ENCODE assay signal across 28 cellular contexts in the genomic region with DNA sequence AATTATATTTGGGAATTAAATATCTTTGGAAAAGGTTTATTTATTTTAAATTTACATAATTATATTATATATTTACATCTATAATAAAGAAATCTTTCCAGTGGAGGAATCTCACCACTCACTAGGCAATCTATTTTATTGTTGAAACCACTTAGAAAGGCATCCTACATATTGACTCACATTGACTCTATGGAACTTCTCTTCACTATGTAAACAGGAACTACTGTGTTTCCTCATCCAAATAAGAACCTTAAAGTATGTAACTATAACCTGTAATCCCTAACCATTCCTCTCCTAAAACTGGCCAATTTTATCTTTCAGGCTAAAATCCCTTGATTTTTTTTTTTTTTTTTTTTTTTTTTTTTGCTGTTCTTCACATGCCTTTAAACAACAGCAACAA.
"Had no signal": no experiment of that assay in that cellular context is flagged by ENCODE, and none has a peak within 500 bp of the region (broad histone marks: within the 10 kb centered on the region; RNA-seq: fewer than 3 reads in every experiment).

No MANE protein-coding gene starts in this region.

- H3K36me3 Mint-ChIP-seq: activated naive CD4-positive, alpha-beta T cell treated with anti-CD3 and anti-CD28 coated beads, Interleukin-2, amount 50 U/mL, for 72 hours; natural killer cell had no signal

- H3K4me3 Mint-ChIP-seq: activated CD4-positive, alpha-beta T cell treated with anti-CD3 and anti-CD28 coated beads for 36 hours; activated T-cell treated with anti-CD3 and anti-CD28 coated beads, Interleukin-2, amount 50 U/mL, for 24 hours; activated T-helper 17 cell treated with anti-CD3 and anti-CD28 coated beads, Interleukin-2, amount 50 U/mL, for 72 hours; brain; natural killer cell had no signal

- H3K27me3 ChIP-seq: gastrocnemius medialis, sigmoid colon, stomach, suprapubic skin, tibial nerve had no signal

- H3K36me3 ChIP-seq: gastrocnemius medialis, sigmoid colon, stomach, suprapubic skin, tibial nerve had no signal

- ATAC-seq: activated CD4-positive, alpha-beta T cell treated with anti-CD3 and anti-CD28 coated beads for 36 hours; activated naive CD4-positive, alpha-beta T cell treated with anti-CD3 and anti-CD28 coated beads, Interleukin-2, amount 50 U/mL, for 72 hours; activated T-helper 17 cell treated with anti-CD3 and anti-CD28 coated beads, Interleukin-2, amount 50 U/mL, for 72 hours; esophagus mucosa; gastrocnemius medialis; left ventricle myocardium superior; natural killer cell had no signal

- H3K4me1 Mint-ChIP-seq: activated CD4-positive, alpha-beta T cell treated with anti-CD3 and anti-CD28 coated beads for 36 hours; activated T-helper 17 cell treated with anti-CD3 and anti-CD28 coated beads, Interleukin-2, amount 50 U/mL, for 72 hours; natural killer cell had no signal

- H3K9me3 Mint-ChIP-seq: activated naive CD4-positive, alpha-beta T cell treated with anti-CD3 and anti-CD28 coated beads, Interleukin-2, amount 50 U/mL, for 72 hours; activated T-cell treated with anti-CD3 and anti-CD28 coated beads, Interleukin-2, amount 50 U/mL, for 24 hours; activated T-helper 17 cell treated with anti-CD3 and anti-CD28 coated beads, Interleukin-2, amount 50 U/mL, for 72 hours; brain had no signal

- H3K4me1 ChIP-seq: gastrocnemius medialis, sigmoid colon, suprapubic skin, tibial nerve had no signal

- H3K27ac ChIP-seq: gastrocnemius medialis, sigmoid colon, stomach, suprapubic skin, tibial nerve had no signal

- FAIRE-seq: urothelium cell line had no signal

- H3K4me3 ChIP-seq: gastrocnemius medialis, sigmoid colon, stomach, suprapubic skin, tibial nerve had no signal

- H3K27ac Mint-ChIP-seq: activated CD4-positive, alpha-beta T cell treated with anti-CD3 and anti-CD28 coated beads for 36 hours; activated naive CD4-positive, alpha-beta T cell treated with anti-CD3 and anti-CD28 coated beads, Interleukin-2, amount 50 U/mL, for 72 hours; activated T-cell treated with anti-CD3 and anti-CD28 coated beads, Interleukin-2, amount 50 U/mL, for 24 hours; activated T-helper 17 cell treated with anti-CD3 and anti-CD28 coated beads, Interleukin-2, amount 50 U/mL, for 72 hours; brain; natural killer cell; progenitor cell of endocrine pancreas had no signal

- DNase-seq: activated CD4-positive, alpha-beta T cell treated with anti-CD3 and anti-CD28 coated beads for 36 hours; activated CD4-positive, alpha-beta T cell treated with anti-CD3 and anti-CD28 coated beads, Interleukin-2, amount 50 U/mL, for 4 hours; activated CD8-positive, alpha-beta memory T cell treated with anti-CD3 and anti-CD28 coated beads for 24 hours; activated CD8-positive, alpha-beta memory T cell treated with anti-CD3 and anti-CD28 coated beads, Interleukin-2, amount 50 U/mL, for 4 hours; activated T-cell treated with anti-CD3 and anti-CD28 coated beads, Interleukin-2, amount 50 U/mL, for 24 hours; aorta; central memory CD4-positive, alpha-beta T cell; effector memory CD4-positive, alpha-beta T cell; gastrocnemius medialis; hippocampal formation; left ventricle myocardium superior; mammary epithelial cell; midbrain; natural killer cell; retina; sigmoid colon; stimulated activated CD4-positive, alpha-beta T cell treated with anti-CD3 and anti-CD28 coated beads, Interleukin-12 subunit alpha, Interleukin-12 subunit beta, amount 100 ng/mL, for 4 hours; stimulated activated CD4-positive, alpha-beta T cell treated with anti-CD3 and anti-CD28 coated beads, Interleukin-4, amount 100 ng/mL, for 4 hours; stomach; T-helper 9 cell had no signal

- H3K9me3 ChIP-seq: gastrocnemius medialis, sigmoid colon, stomach, suprapubic skin, tibial nerve had no signal
